Comparison of ENCODE assay signal across 8 cellular contexts in genomic region chr11:104332110-104332509, GRCh38.
DNase-seq lines count a peak whose midpoint lies in the region; ATAC-seq, FAIRE-seq and TF ChIP-seq lines count a peak whose summit lies in the region.

No MANE protein-coding gene starts in this region.

- no peak for ATAC-seq in HG03196 (IDR thresholded peaks at IDR 0.05; ENCODE audit: unreplicated experiment)
- no peak for ATAC-seq in HG03108 (IDR thresholded peaks at IDR 0.05; ENCODE audit: unreplicated experiment)

- no peak overlapping the region for H4K91ac ChIP-seq in mesenchymal stem cell (ENCODE audit: low read length)

- no peak overlapping the region for H2AFZ ChIP-seq in mesenchymal stem cell (ENCODE audit: low read depth, low read length)

- H2BK5ac ChIP-seq in mesenchymal stem cell (ENCODE audit: low read depth, low read length, poor library complexity, severe bottlenecking): no peak overlapping the region

- H3K9ac ChIP-seq in mesenchymal stem cell (ENCODE audit: low read length): no peak overlapping the region

- H4K8ac ChIP-seq in mesenchymal stem cell (ENCODE audit: low read length): no peak overlapping the region

- no peak overlapping the region for H2AK5ac ChIP-seq in mesenchymal stem cell (ENCODE audit: low read length, severe bottlenecking)

- no peak overlapping the region for H3K4ac ChIP-seq in mesenchymal stem cell (ENCODE audit: low read depth in 1 of 2, low read length in 2 of 2)

- H3K9me3 ChIP-seq in mesenchymal stem cell (ENCODE audit: control insufficient read depth, low read length): no peaks in the 10 kb centered on the region

- no peak overlapping the region for H3K23ac ChIP-seq in mesenchymal stem cell (ENCODE audit: low read length in 2 of 2)

- no peak overlapping the region for H3K27ac ChIP-seq in C4-2B
- no peak overlapping the region for H3K27ac ChIP-seq in mesenchymal stem cell (ENCODE audit: low read length, poor library complexity, severe bottlenecking)

- no peak overlapping the region for H2BK12ac ChIP-seq in mesenchymal stem cell (ENCODE audit: low read length in 2 of 2)

- H3K79me1 ChIP-seq in mesenchymal stem cell (replicated peaks; ENCODE audit: low read length, poor library complexity, severe bottlenecking): no peaks in the 10 kb centered on the region

- H3K36me3 ChIP-seq in mesenchymal stem cell (ENCODE audit: control insufficient read depth in 1 of 2, insufficient read depth in 2 of 2, low read depth in 1 of 2, low read length in 2 of 2): no peaks in the 10 kb centered on the region

- FAIRE-seq in GM19239 (lab: Jason Lieb, UNC): peak; percentile 78

- no peaks in the 10 kb centered on the region for H3K27me3 ChIP-seq in mesenchymal stem cell (ENCODE audit: control insufficient read depth in 1 of 2, insufficient read depth in 1 of 2, low read length in 2 of 2)

- H3K4me3 ChIP-seq in mesenchymal stem cell (ENCODE audit: insufficient read depth in 1 of 2, low read depth in 1 of 2, low read length in 2 of 2) (no peak overlapping the region), foreskin fibroblast (ENCODE audit: low read depth in 1 of 2, low read length in 2 of 2) (no peak overlapping the region)

- H2BK120ac ChIP-seq in mesenchymal stem cell (ENCODE audit: low read depth, low read length): no peak overlapping the region

- H3K4me2 ChIP-seq in mesenchymal stem cell (ENCODE audit: low read length, poor library complexity, severe bottlenecking): no peak overlapping the region

- H3K4me1 ChIP-seq in mesenchymal stem cell (ENCODE audit: control insufficient read depth, insufficient read depth, low read depth, low read length): no peaks in the 10 kb centered on the region

- TF ChIP-seq CTCF in C4-2B (conservative IDR thresholded peaks at IDR 0.05) (peak; percentile 59), foreskin fibroblast (IDR thresholded peaks at IDR 0.05; ENCODE audit: low read depth, low read length) (no peak)

- H3K18ac ChIP-seq in mesenchymal stem cell (ENCODE audit: low read depth in 1 of 2, low read length in 2 of 2): no peak overlapping the region

- H2BK15ac ChIP-seq in mesenchymal stem cell (ENCODE audit: low read depth, poor library complexity, severe bottlenecking): no peak overlapping the region

- H3K14ac ChIP-seq in mesenchymal stem cell (ENCODE audit: low read length in 2 of 2): no peak overlapping the region

- WGBS in mesenchymal stem cell: 46% methylated on average over 4 of the region's 4 CpGs

- DNase-seq in GM19239 (ENCODE audit: insufficient read length, low spot score) (no peak), OCI-M1 (lab: John Stamatoyannopoulos, UW) (peak; percentile 0), germinal center (ENCODE audit: low spot score) (peak; percentile 19), mesenchymal stem cell (no peak), foreskin fibroblast (no peak)

Comparison
In these comparisons a context has a peak if more than half of its experiments do, and no peak if none do; other contexts are left out.
1. DNase-seq: peak in OCI-M1 (single experiment) and germinal center (single experiment); none in GM19239 (single experiment), mesenchymal stem cell (single experiment) and foreskin fibroblast (0 of 2).